10 cellular contexts compared by ENCODE assay signal in the genomic region with DNA sequence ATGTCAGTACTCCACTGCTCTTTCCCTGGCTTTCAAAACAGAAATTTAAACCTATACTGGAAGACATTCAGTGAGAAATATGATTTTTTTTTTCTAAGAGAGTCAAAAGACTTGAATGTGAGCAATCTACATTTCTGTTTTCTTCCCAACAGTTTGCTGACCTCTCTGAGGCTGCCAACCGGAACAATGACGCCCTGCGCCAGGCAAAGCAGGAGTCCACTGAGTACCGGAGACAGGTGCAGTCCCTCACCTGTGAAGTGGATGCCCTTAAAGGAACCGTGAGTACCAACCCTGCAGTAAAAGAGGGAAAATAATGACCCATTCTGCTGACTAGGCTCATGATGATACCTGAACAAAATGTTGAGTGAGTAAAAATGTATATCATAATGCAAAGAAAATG. TPM values are rescaled to one million over a fixed set of nuclear protein-coding genes. Genes with fewer than 3 reads are reported as not detected.
DNase-seq lines count a peak whose midpoint lies in the region; ATAC-seq and TF ChIP-seq lines count a peak whose summit lies in the region.
"Had no signal": no experiment of that assay in that cellular context is flagged by ENCODE, and none has a peak within 500 bp of the region (broad histone marks: within the 10 kb centered on the region; RNA-seq: fewer than 3 reads in every experiment).

No MANE protein-coding gene starts in this region.

- TF ChIP-seq CTCF in tibial nerve (IDR thresholded peaks at IDR 0.05): no peak
- no peak for TF ChIP-seq CTCF in PC-9 (conservative IDR thresholded peaks at IDR 0.05)

- H2BK15ac ChIP-seq in mesenchymal stem cell (ENCODE audit: low read depth, poor library complexity, severe bottlenecking): no peak overlapping the region

- H3K27ac Mint-ChIP-seq in activated T-cell treated with anti-CD3 and anti-CD28 coated beads, Interleukin-2, amount 50 U/mL, for 24 hours: peak overlapping the region; percentile 32
- H3K27ac Mint-ChIP-seq: B cell had no signal

- BruUV-seq in PC-9 (replicated peaks; lab: Mats Ljungman, UMichigan): no TSS peak

- H3K36me3 Mint-ChIP-seq in activated T-cell treated with anti-CD3 and anti-CD28 coated beads, Interleukin-2, amount 50 U/mL, for 24 hours (ENCODE audit: low read depth): peaks cover 86% of the 10 kb centered on the region

- H3F3A ChIP-seq in PC-9 (ENCODE audit: insufficient read depth, low read depth): peaks cover 9% of the 10 kb centered on the region

- no peak overlapping the region for H2AK5ac ChIP-seq in mesenchymal stem cell (ENCODE audit: low read length, severe bottlenecking)

- ATAC-seq in HG03108 (IDR thresholded peaks at IDR 0.05; ENCODE audit: unreplicated experiment): no peak

- TF ChIP-seq POLR2A in tibial nerve (IDR thresholded peaks at IDR 0.05): no peak

- no peaks in the 10 kb centered on the region for H3K27me3 ChIP-seq in adipocyte (replicated peaks; ENCODE audit: control insufficient read depth, insufficient read depth, low read length)
- no peaks in the 10 kb centered on the region for H3K27me3 ChIP-seq in mesenchymal stem cell (ENCODE audit: control insufficient read depth in 1 of 2, insufficient read depth in 1 of 2, low read length in 2 of 2)
- H3K27me3 ChIP-seq in tibial nerve: no peaks in the 10 kb centered on the region
- H3K27me3 ChIP-seq in PC-9 (ENCODE audit: insufficient read depth, low read depth): no peaks in the 10 kb centered on the region

- no peak overlapping the region for H3K14ac ChIP-seq in mesenchymal stem cell (ENCODE audit: low read length in 2 of 2)

- H3K36me3 ChIP-seq in adipocyte (ENCODE audit: control insufficient read depth, insufficient read depth, low read length, severe bottlenecking): peaks cover 81% of the 10 kb centered on the region
- H3K36me3 ChIP-seq in mesenchymal stem cell (ENCODE audit: control insufficient read depth in 1 of 2, insufficient read depth in 2 of 2, low read depth in 1 of 2, low read length in 2 of 2): peaks cover 29 to 84% of the 10 kb centered on the region in 2 experiments
- H3K36me3 ChIP-seq in tibial nerve: peaks cover 16 to 88% (median 34%) of the 10 kb centered on the region in 3 donors
- H3K36me3 ChIP-seq in PC-9 (ENCODE audit: low read depth): no peaks in the 10 kb centered on the region

- no peak overlapping the region for H3K23ac ChIP-seq in mesenchymal stem cell (ENCODE audit: low read length in 2 of 2)

- no peaks in the 10 kb centered on the region for H3K9me3 Mint-ChIP-seq in activated T-cell treated with anti-CD3 and anti-CD28 coated beads, Interleukin-2, amount 50 U/mL, for 24 hours

- no peak overlapping the region for H2BK12ac ChIP-seq in mesenchymal stem cell (ENCODE audit: low read length in 2 of 2)

- H3K27ac ChIP-seq in mesenchymal stem cell (ENCODE audit: low read length, poor library complexity, severe bottlenecking): peak overlapping the region; percentile 38
- peak overlapping the region; percentile 95 to 100 (median 98) for H3K27ac ChIP-seq in tibial nerve
- no peak overlapping the region for H3K27ac ChIP-seq in PC-9

- H3K4me2 ChIP-seq in mesenchymal stem cell (ENCODE audit: low read length, poor library complexity, severe bottlenecking) (peak overlapping the region; percentile 89), PC-9 (no peak overlapping the region)

- H4K20me1 ChIP-seq in PC-9 (ENCODE audit: insufficient read depth): no peaks in the 10 kb centered on the region

- H3K9ac ChIP-seq in adipocyte (ENCODE audit: low read length) (peak overlapping the region; percentile 98), mesenchymal stem cell (ENCODE audit: low read length) (peak overlapping the region; percentile 99)

- H3K4me3 ChIP-seq in adipocyte (ENCODE audit: low read length) (peak overlapping the region; percentile 90), mesenchymal stem cell (ENCODE audit: insufficient read depth in 1 of 2, low read depth in 1 of 2, low read length in 2 of 2) (peak overlapping the region in 1 of 2 experiments; percentile 98), tibial nerve (peak overlapping the region; percentile 78 to 96 (median 92)), PC-9 (no peak overlapping the region)

- H3K4me1 ChIP-seq in adipocyte (ENCODE audit: control insufficient read depth, insufficient read depth, low read length) (peaks cover 64% of the 10 kb centered on the region), mesenchymal stem cell (ENCODE audit: control insufficient read depth, insufficient read depth, low read depth, low read length) (peaks cover 6% of the 10 kb centered on the region), tibial nerve (peaks cover 0 to 70% (median 37%) of the 10 kb centered on the region in 4 donors), PC-9 (replicated peaks; ENCODE audit: insufficient read depth) (peaks cover 9% of the 10 kb centered on the region)

- H3K4ac ChIP-seq in mesenchymal stem cell (ENCODE audit: low read depth in 1 of 2, low read length in 2 of 2): no peak overlapping the region

- POLR2A ChIA-PET in PC-9 (lab: Charles Lee; ENCODE audit: unreplicated experiment): no interaction called here

- H3K79me1 ChIP-seq in mesenchymal stem cell (replicated peaks; ENCODE audit: low read length, poor library complexity, severe bottlenecking): no peaks in the 10 kb centered on the region

- WGBS in mesenchymal stem cell: 94% methylated on average over 5 of the region's 5 CpGs
- 39 to 42% methylated on average over 5 of the region's 5 CpGs for WGBS in tibial nerve, 2 donors

- no peak overlapping the region for H2BK120ac ChIP-seq in mesenchymal stem cell (ENCODE audit: low read depth, low read length)

- TF ChIP-seq EP300 in tibial nerve (IDR thresholded peaks at IDR 0.05): no peak

- H2AFZ ChIP-seq in mesenchymal stem cell (ENCODE audit: low read depth, low read length): no peak overlapping the region
- H2AFZ ChIP-seq in PC-9: no peak overlapping the region

- no peaks in the 10 kb centered on the region for H3K9me2 ChIP-seq in PC-9 (ENCODE audit: insufficient read depth)

- no peak for DNase-seq in activated T-cell treated with anti-CD3 and anti-CD28 coated beads, Interleukin-2, amount 50 U/mL, for 24 hours
- no peak for DNase-seq in activated T-cell treated with anti-CD3 and anti-CD28 coated beads, Interleukin-2, amount 50 U/mL, for 1 hour
- no peak for DNase-seq in adipocyte (ENCODE audit: low read depth)
- DNase-seq in mesenchymal stem cell: peak; percentile 34
- no peak for DNase-seq in tibial nerve (ENCODE audit: low spot score in 2 of 2)
- no peak for DNase-seq in PC-9
- DNase-seq in cerebellum (ENCODE audit: low spot score): no peak
- DNase-seq: stimulated activated CD4-positive, alpha-beta T cell treated with anti-CD3 and anti-CD28 coated beads, Interleukin-1b, Interleukin-23, amount 100 ng/mL, for 48 hours had no signal

- no peak overlapping the region for H4K91ac ChIP-seq in mesenchymal stem cell (ENCODE audit: low read length)

- H3K27me3 Mint-ChIP-seq in activated T-cell treated with anti-CD3 and anti-CD28 coated beads, Interleukin-2, amount 50 U/mL, for 24 hours: no peaks in the 10 kb centered on the region
- H3K27me3 Mint-ChIP-seq: B cell had no signal

- no peak overlapping the region for H4K8ac ChIP-seq in mesenchymal stem cell (ENCODE audit: low read length)

- no peak overlapping the region for H3K18ac ChIP-seq in mesenchymal stem cell (ENCODE audit: low read depth in 1 of 2, low read length in 2 of 2)

- no peak overlapping the region for H3K4me3 Mint-ChIP-seq in activated T-cell treated with anti-CD3 and anti-CD28 coated beads, Interleukin-2, amount 50 U/mL, for 24 hours
- H3K4me3 Mint-ChIP-seq: B cell had no signal

- H3K9me3 ChIP-seq in adipocyte (ENCODE audit: control insufficient read depth, low read length): no peaks in the 10 kb centered on the region
- no peaks in the 10 kb centered on the region for H3K9me3 ChIP-seq in mesenchymal stem cell (ENCODE audit: control insufficient read depth, low read length)
- H3K9me3 ChIP-seq in tibial nerve: no peaks in the 10 kb centered on the region
- no peaks in the 10 kb centered on the region for H3K9me3 ChIP-seq in PC-9 (ENCODE audit: insufficient read depth, low read depth)

- H3K79me2 ChIP-seq in PC-9 (ENCODE audit: low read depth): no peaks in the 10 kb centered on the region

- intact Hi-C loops in PC-9 (cut with micrococcal nuclease; ENCODE audit: unreplicated experiment): loop anchor here (5.0 kb wide), 1 partner anchor 112 kb away; no protein-coding TSS in a partner anchor

- no peak overlapping the region for H2BK5ac ChIP-seq in mesenchymal stem cell (ENCODE audit: low read depth, low read length, poor library complexity, severe bottlenecking)

- CTCF ChIA-PET in PC-9 (lab: Charles Lee): no interaction called here

- peaks cover 58% of the 10 kb centered on the region for H3K4me1 Mint-ChIP-seq in activated T-cell treated with anti-CD3 and anti-CD28 coated beads, Interleukin-2, amount 50 U/mL, for 24 hours (ENCODE audit: low read depth)

RNA-seq across cellular contexts. Expression of gene VIM, which starts 6.5 kb away (rescaled TPM):
- 5,108 TPM for polyA plus RNA-seq in mesenchymal stem cell (2013, experiment 1 of 2)
- 5,084 TPM for polyA plus RNA-seq in mesenchymal stem cell (2013, experiment 2 of 2)
- total RNA-seq in tibial nerve (1,000 to 10,000 TPM; 6,350 to 8,587 (median 8,002) TPM), PC-9 (2021) (14.8 TPM in 2 replicates), cerebellum (562 TPM)

RNA-seq across cellular contexts. Expression of gene TRDMT1, which starts 33.1 kb away (rescaled TPM):
- polyA plus RNA-seq in mesenchymal stem cell (2013, experiment 1 of 2): 4.6 TPM
- polyA plus RNA-seq in mesenchymal stem cell (2013, experiment 2 of 2): 4.0 TPM
- total RNA-seq in tibial nerve (10 to 100 TPM; 12.9 to 17.5 (median 16.0) TPM), PC-9 (2021) (3.2 and 4.2 TPM in 2 replicates), cerebellum (36.7 TPM)

Comparison
In these comparisons a context has a peak if more than half of its experiments do, and no peak if none do; other contexts are left out.
1. RNA of gene VIM, which starts 6.5 kb away (total RNA-seq): 6,350 to 8,587 TPM in tibial nerve and 562 TPM in cerebellum (single experiment); 14.8 TPM in PC-9; every median in the first group is over 10 times any median in the second.